ENCODE assay signal across 35 cellular contexts in the genomic region with DNA sequence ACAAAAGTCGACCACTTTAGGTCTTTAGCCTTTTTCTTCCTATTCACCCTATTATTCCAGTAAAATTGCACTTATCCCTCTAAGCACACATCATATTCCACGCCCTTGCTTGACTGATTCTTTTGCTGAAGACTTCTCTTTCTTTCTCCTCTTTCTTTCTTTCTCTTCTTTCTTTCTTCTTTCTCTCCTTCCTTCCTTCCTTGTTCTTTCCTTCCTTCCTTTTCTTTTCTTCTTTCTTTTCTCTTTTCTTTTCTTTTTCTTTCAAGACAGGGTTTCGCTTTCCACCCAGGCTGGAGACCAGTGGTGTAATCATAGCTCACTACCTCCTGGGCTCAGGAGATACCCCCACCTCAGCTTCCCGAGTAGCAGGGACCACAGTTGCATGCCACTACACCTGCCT.
DNase-seq lines count a peak whose midpoint lies in the region; ATAC-seq, FAIRE-seq and TF ChIP-seq lines count a peak whose summit lies in the region.
"Had no signal": no experiment of that assay in that cellular context is flagged by ENCODE, and none has a peak within 500 bp of the region (broad histone marks: within the 10 kb centered on the region; RNA-seq: fewer than 3 reads in every experiment).

No MANE protein-coding gene starts in this region.

- TF ChIP-seq CTCF in HEK293 (tag by site-specific recombination; IDR thresholded peaks at IDR 0.05) (no peak), K562 (IDR thresholded peaks at IDR 0.05 in 2 of 3, conservative IDR thresholded peaks at IDR 0.05 in 1 of 3; ENCODE audit: insufficient read depth in 2 of 3, low read depth in 1 of 3, low read length in 3 of 3) (no peak), colonic mucosa (IDR thresholded peaks at IDR 0.05) (no peak)

- H3K9me1 ChIP-seq in K562 (ENCODE audit: control insufficient read depth, insufficient read depth, low read length), result no peaks in the 10 kb centered on the region

- in situ Hi-C loops in K562 (cut with MboI), result loop anchor here (5.0 to 10.0 kb wide), 3 partner anchors 425 to 792 kb away; no protein-coding TSS in a partner anchor

- H3K9me3 ChIP-seq in HEK293 (ENCODE audit: control insufficient read depth, insufficient read depth, low read depth, low read length) (no peaks in the 10 kb centered on the region), K562 (replicated peaks; ENCODE audit: control insufficient read depth, insufficient read depth, low read depth, low read length) (no peaks in the 10 kb centered on the region), colonic mucosa (no peaks in the 10 kb centered on the region)
- H3K9me3 ChIP-seq: A549; BE2C; BLaER1; BLaER1 treated with 17β-estradiol and CSF1 and Interleukin-3, amounts not matched to agents 10 nM and 100 nM; Caco-2 had no signal

- 55% methylated on average over 4 of the region's 4 CpGs for WGBS in K562 (ENCODE audit: insufficient coverage, low coverage, missing lambda C conversion rate)

- H3K4me1 ChIP-seq in HEK293 (ENCODE audit: control insufficient read depth, insufficient read depth, low read length) (no peaks in the 10 kb centered on the region), K562 (replicated peaks in 1 of 2; ENCODE audit: control insufficient read depth in 2 of 2, insufficient read depth in 2 of 2, low read length in 2 of 2) (peaks cover 0 to 20% of the 10 kb centered on the region in 2 experiments; a peak in 3 of 5 replicates), colonic mucosa (no peaks in the 10 kb centered on the region)
- H3K4me1 ChIP-seq: A549; BE2C; BLaER1; BLaER1 treated with 17β-estradiol and CSF1 and Interleukin-3, amounts not matched to agents 10 nM and 100 nM; Caco-2 had no signal

- BruUV-seq in K562 (replicated peaks; lab: Mats Ljungman, UMichigan), result no TSS peak

- H3K27me3 ChIP-seq in K562 (ENCODE audit: control insufficient read depth in 2 of 2, insufficient read depth in 2 of 2, low read length in 2 of 2) (no peaks in the 10 kb centered on the region), colonic mucosa (no peaks in the 10 kb centered on the region)
- H3K27me3 ChIP-seq: BE2C; BLaER1; BLaER1 treated with 17β-estradiol and CSF1 and Interleukin-3, amounts not matched to agents 10 nM and 100 nM had no signal

- DNase-seq in K562 (ENCODE audit: extremely low read depth in 1 of 4, low spot score in 3 of 4) (no peak), cerebellum (ENCODE audit: low spot score) (no peak), colonic mucosa (no peak)
- DNase-seq in T-helper 2 cell treated with Interferon-gamma antibody and Interleukin-4, amounts not matched to agents 5 μg/mL and 100 μg/mL, for 36 hours (ENCODE audit: low spot score), result no peak
- DNase-seq: 8988T; ACHN; AML-193; BE2C; C1 segment of cervical spinal cord; Caco-2; Calu3; CD4-positive, alpha-beta memory T cell; CD4-positive, alpha-beta T cell; CD4-positive, CD25-positive, alpha-beta regulatory T cell; CD8-positive, alpha-beta memory T cell; CD8-positive, alpha-beta T cell; COR-L47; DMS 273 treated with DMSO at 0.1 percent for 48 hours; DMS153; DMS53; DMS79; DMS79 treated with DMSO at 0.1 percent for 48 hours; DND-41; EL had no signal

- no peak for TF ChIP-seq EP300 in K562 (IDR thresholded peaks at IDR 0.05; ENCODE audit: low read length)

- FAIRE-seq in K562 (lab: Jason Lieb, UNC), result no peak
- FAIRE-seq: A204.1, A549, D721Med had no signal

- H3K36me3 ChIP-seq in HEK293 (ENCODE audit: control insufficient read depth in 2 of 2, insufficient read depth in 1 of 2, low read length in 2 of 2) (no peaks in the 10 kb centered on the region), K562 (ENCODE audit: control insufficient read depth, insufficient read depth, low read length) (no peaks in the 10 kb centered on the region), colonic mucosa (no peaks in the 10 kb centered on the region)
- H3K36me3 ChIP-seq: BE2C; BLaER1; BLaER1 treated with 17β-estradiol and CSF1 and Interleukin-3, amounts not matched to agents 10 nM and 100 nM had no signal

- H4K20me1 ChIP-seq in K562 (replicated peaks; ENCODE audit: control insufficient read depth, insufficient read depth, low read length), result no peaks in the 10 kb centered on the region
- H4K20me1 ChIP-seq: BLaER1; BLaER1 treated with 17β-estradiol and CSF1 and Interleukin-3, amounts not matched to agents 10 nM and 100 nM had no signal

- no peaks in the 10 kb centered on the region for H3K4me1 Mint-ChIP-seq in stimulated activated memory B cell treated with anti-CD40 and anti-IgM and Interleukin-4, amounts not matched to agents 10 μg/mL and 1 μg/mL and 100 μg/mL, for 72 hours
- H3K4me1 Mint-ChIP-seq in T-helper 2 cell treated with Interferon-gamma antibody and Interleukin-4, amounts not matched to agents 5 μg/mL and 100 μg/mL, for 36 hours (ENCODE audit: low read depth), result peaks cover 3% of the 10 kb centered on the region

- H3K9me3 Mint-ChIP-seq in stimulated activated memory B cell treated with anti-CD40 and anti-IgM and Interleukin-4, amounts not matched to agents 10 μg/mL and 1 μg/mL and 100 μg/mL, for 72 hours, result no peaks in the 10 kb centered on the region
- no peaks in the 10 kb centered on the region for H3K9me3 Mint-ChIP-seq in T-helper 2 cell treated with Interferon-gamma antibody and Interleukin-4, amounts not matched to agents 5 μg/mL and 100 μg/mL, for 36 hours
- H3K9me3 Mint-ChIP-seq: CD4-positive, alpha-beta memory T cell; CD4-positive, alpha-beta T cell; CD4-positive, CD25-positive, alpha-beta regulatory T cell; CD8-positive, alpha-beta memory T cell; CD8-positive, alpha-beta T cell had no signal

- no peak for TF ChIP-seq RAD21 in K562 (CRISPR knock-in tag; conservative IDR thresholded peaks at IDR 0.05 in 1 of 2, IDR thresholded peaks at IDR 0.05 in 1 of 2)

- intact Hi-C loops in K562 (cut with micrococcal nuclease), result no loop called here
- intact Hi-C loops in colonic mucosa (cut with DNase I), result loop anchor here (5.0 kb wide), 1 partner anchor 857 kb away; no protein-coding TSS in a partner anchor

- no peaks in the 10 kb centered on the region for H3K27me3 Mint-ChIP-seq in stimulated activated memory B cell treated with anti-CD40 and anti-IgM and Interleukin-4, amounts not matched to agents 10 μg/mL and 1 μg/mL and 100 μg/mL, for 72 hours
- peaks cover under 1% of the 10 kb centered on the region for H3K27me3 Mint-ChIP-seq in T-helper 2 cell treated with Interferon-gamma antibody and Interleukin-4, amounts not matched to agents 5 μg/mL and 100 μg/mL, for 36 hours (ENCODE audit: low read depth)
- H3K27me3 Mint-ChIP-seq: B cell; CD4-positive, alpha-beta T cell had no signal

- no peak overlapping the region for H3K4me2 ChIP-seq in K562 (ENCODE audit: insufficient read depth, low read length)
- H3K4me2 ChIP-seq: A549; BLaER1; BLaER1 treated with 17β-estradiol and CSF1 and Interleukin-3, amounts not matched to agents 10 nM and 100 nM had no signal

- POLR2A ChIA-PET in HEK293 (lab: Yijun Ruan, JAX), result no interaction called here
- POLR2A ChIA-PET in K562 (lab: Yijun Ruan, JAX), result no interaction called here

- ATAC-seq in K562, result no peak
- no peak for ATAC-seq in stimulated activated memory B cell treated with anti-CD40 and anti-IgM and Interleukin-4, amounts not matched to agents 10 μg/mL and 1 μg/mL and 100 μg/mL, for 72 hours
- ATAC-seq: A549; CD8-positive, alpha-beta T cell had no signal

- H3K4me3 Mint-ChIP-seq in stimulated activated memory B cell treated with anti-CD40 and anti-IgM and Interleukin-4, amounts not matched to agents 10 μg/mL and 1 μg/mL and 100 μg/mL, for 72 hours, result no peak overlapping the region
- no peak overlapping the region for H3K4me3 Mint-ChIP-seq in T-helper 2 cell treated with Interferon-gamma antibody and Interleukin-4, amounts not matched to agents 5 μg/mL and 100 μg/mL, for 36 hours
- H3K4me3 Mint-ChIP-seq: B cell; CD14-positive monocyte; CD4-positive, alpha-beta memory T cell; CD4-positive, alpha-beta T cell; CD4-positive, CD25-positive, alpha-beta regulatory T cell; CD8-positive, alpha-beta memory T cell; CD8-positive, alpha-beta T cell had no signal

- CTCF ChIA-PET in HEK293 (lab: Yijun Ruan, JAX), result interaction anchor here (0.6 kb wide), 1 partner anchor 339 kb away, joined by 4 read pairs; no protein-coding TSS in a partner anchor
- CTCF ChIA-PET in K562 (lab: Yijun Ruan, JAX; ENCODE audit: low intra/inter-chr PET ratio), result no interaction called here

- H3K9ac ChIP-seq in K562 (ENCODE audit: insufficient read depth in 1 of 2, low read depth in 2 of 2, low read length in 2 of 2) (no peak overlapping the region), colonic mucosa (ENCODE audit: low read depth in 2 of 2, low read length in 2 of 2) (no peak overlapping the region)
- H3K9ac ChIP-seq: BLaER1; BLaER1 treated with 17β-estradiol and CSF1 and Interleukin-3, amounts not matched to agents 10 nM and 100 nM had no signal

- TF ChIP-seq POLR2A in K562 (conservative IDR thresholded peaks at IDR 0.05), result no peak

- no peaks in the 10 kb centered on the region for H3K79me2 ChIP-seq in K562 (ENCODE audit: control insufficient read depth, insufficient read depth, low read length)

- no peak overlapping the region for H3K4me3 ChIP-seq in HEK293 (ENCODE audit: low read depth, low read length)
- no peak overlapping the region for H3K4me3 ChIP-seq in K562
- H3K4me3 ChIP-seq in colonic mucosa, result no peak overlapping the region
- H3K4me3 ChIP-seq: A549; BLaER1; BLaER1 treated with 17β-estradiol and CSF1 and Interleukin-3, amounts not matched to agents 10 nM and 100 nM had no signal

- no peak overlapping the region for H2AFZ ChIP-seq in K562 (ENCODE audit: low read depth, low read length)

- peak overlapping the region; percentile 14 for H3K27ac Mint-ChIP-seq in stimulated activated memory B cell treated with anti-CD40 and anti-IgM and Interleukin-4, amounts not matched to agents 10 μg/mL and 1 μg/mL and 100 μg/mL, for 72 hours
- no peak overlapping the region for H3K27ac Mint-ChIP-seq in T-helper 2 cell treated with Interferon-gamma antibody and Interleukin-4, amounts not matched to agents 5 μg/mL and 100 μg/mL, for 36 hours
- H3K27ac Mint-ChIP-seq: B cell; CD4-positive, alpha-beta memory T cell; CD4-positive, alpha-beta T cell; CD4-positive, CD25-positive, alpha-beta regulatory T cell; CD8-positive, alpha-beta T cell had no signal

- H3K27ac ChIP-seq in HEK293 (ENCODE audit: extremely low read depth, low read depth, low read length) (no peak overlapping the region), K562 (ENCODE audit: extremely low read depth, low read depth, low read length) (no peak overlapping the region), colonic mucosa (no peak overlapping the region)
- H3K27ac ChIP-seq: 22Rv1; A549; BLaER1; BLaER1 treated with 17β-estradiol and CSF1 and Interleukin-3, amounts not matched to agents 10 nM and 100 nM; C4-2B had no signal

- peaks cover 3% of the 10 kb centered on the region for H3K36me3 Mint-ChIP-seq in stimulated activated memory B cell treated with anti-CD40 and anti-IgM and Interleukin-4, amounts not matched to agents 10 μg/mL and 1 μg/mL and 100 μg/mL, for 72 hours
- H3K36me3 Mint-ChIP-seq in T-helper 2 cell treated with Interferon-gamma antibody and Interleukin-4, amounts not matched to agents 5 μg/mL and 100 μg/mL, for 36 hours (ENCODE audit: low read depth), result no peaks in the 10 kb centered on the region
- H3K36me3 Mint-ChIP-seq: CD14-positive monocyte; CD4-positive, alpha-beta memory T cell; CD4-positive, CD25-positive, alpha-beta regulatory T cell; CD8-positive, alpha-beta memory T cell; CD8-positive, alpha-beta T cell had no signal

TF ChIP-seq in K562, 482 proteins besides CTCF, POLR2A, EP300 and RAD21 (continues in another document):
- TF ChIP-seq TEAD1 (CRISPR knock-in tag; IDR thresholded peaks at IDR 0.05) (no peak), PYGO2 (tag; IDR thresholded peaks at IDR 0.05) (no peak)
